In genomic region chr18:48186084-48186798, GRCh38 we compare ENCODE assay signal across 13 cellular contexts.
DNase-seq lines count a peak whose midpoint lies in the region; ATAC-seq, FAIRE-seq and TF ChIP-seq lines count a peak whose summit lies in the region.
"Had no signal": no experiment of that assay in that cellular context is flagged by ENCODE, and none has a peak within 500 bp of the region (broad histone marks: within the 10 kb centered on the region; RNA-seq: fewer than 3 reads in every experiment).

No MANE protein-coding gene starts in this region.

- H3K4me3 ChIP-seq in right atrium auricular region (no peak overlapping the region), bronchial epithelial cell (ENCODE audit: low read depth, low read length) (no peak overlapping the region), HepG2 (replicated peaks in 1 of 3; ENCODE audit: insufficient read depth in 1 of 3, low read depth in 2 of 3, low read length in 3 of 3) (no peak overlapping the region)

- H3K9ac ChIP-seq in HepG2 (ENCODE audit: insufficient read depth, low read depth, low read length): no peak overlapping the region

- H3K36me3 ChIP-seq in right atrium auricular region (no peaks in the 10 kb centered on the region), bronchial epithelial cell (ENCODE audit: control insufficient read depth, insufficient read depth, low read length) (no peaks in the 10 kb centered on the region), HepG2 (replicated peaks in 1 of 2; ENCODE audit: control insufficient read depth in 1 of 2, insufficient read depth in 2 of 2, low read length in 2 of 2) (no peaks in the 10 kb centered on the region)

- ATAC-seq in Right ventricle myocardium superior (ENCODE audit: poor library complexity) (peak; percentile 45), HepG2 (no peak), HG02840 (IDR thresholded peaks at IDR 0.05; ENCODE audit: low FRiP score, unreplicated experiment) (no peak)

- in situ Hi-C loops in HepG2 (cut with HindIII; ENCODE audit: extremely low pct_ligation_motif_present, low pct_unique_long_range_greater_than_20kb): no loop called here

- H3K4me1 Mint-ChIP-seq in Calu3 (ENCODE audit: low read depth, unreplicated experiment): no peaks in the 10 kb centered on the region
- H3K4me1 Mint-ChIP-seq: B cell had no signal

- no peak for TF ChIP-seq POLR2A in HepG2 (IDR thresholded peaks at IDR 0.05; ENCODE audit: insufficient read depth in 1 of 2, low read depth in 2 of 2, low read length in 2 of 2)

- no peak overlapping the region for H3K27ac ChIP-seq in right atrium auricular region
- H3K27ac ChIP-seq in HepG2 (ENCODE audit: extremely low read length, insufficient read depth, low read length): no peak overlapping the region

- H3K9me3 Mint-ChIP-seq in Calu3 (ENCODE audit: low read depth, unreplicated experiment): no peaks in the 10 kb centered on the region

- H3K36me3 Mint-ChIP-seq in Calu3 (ENCODE audit: insufficient read depth, unreplicated experiment): peaks cover 4% of the 10 kb centered on the region
- H3K36me3 Mint-ChIP-seq: activated naive CD8-positive, alpha-beta T cell had no signal

- no TSS peak for BruUV-seq in HepG2 (replicated peaks; lab: Mats Ljungman, UMichigan)
- no TSS peak for BruUV-seq in Calu3 (replicated peaks; lab: Mats Ljungman, UMichigan)

- 11% methylated on average over 16 of the region's 20 CpGs for WGBS in HepG2 (ENCODE audit: low lambda C conversion rate)

- DNase-seq in Right ventricle myocardium superior (peak; percentile 60), right atrium auricular region (ENCODE audit: low spot score) (no peak), bronchial epithelial cell (ENCODE audit: low read depth) (peak; percentile 78), HepG2 (ENCODE audit: low spot score) (no peak), Calu3 (no peak)
- DNase-seq in effector CD8-positive, alpha-beta T cell (lab: John Stamatoyannopoulos, UW): no peak
- no peak for DNase-seq in central memory CD4-positive, alpha-beta T cell
- DNase-seq: T-helper 9 cell had no signal

- H3K27ac Mint-ChIP-seq in Calu3 (ENCODE audit: unreplicated experiment): no peak overlapping the region
- H3K27ac Mint-ChIP-seq: activated naive CD8-positive, alpha-beta T cell; B cell had no signal

- POLR2A ChIA-PET in HepG2 (lab: Yijun Ruan, JAX): no interaction called here

- intact Hi-C loops in Right ventricle myocardium superior (cut with DNase I): no loop called here
- intact Hi-C loops in HepG2 (cut with micrococcal nuclease; ENCODE audit: unreplicated experiment): no loop called here
- intact Hi-C loops in Calu3 (cut with micrococcal nuclease; ENCODE audit: unreplicated experiment): no loop called here

- TF ChIP-seq RAD21 in HepG2 (CRISPR knock-in tag; IDR thresholded peaks at IDR 0.05): no peak

- no peak overlapping the region for H3K4me3 Mint-ChIP-seq in Calu3 (ENCODE audit: low read depth, unreplicated experiment)
- H3K4me3 Mint-ChIP-seq: activated naive CD8-positive, alpha-beta T cell; B cell had no signal

- H3K4me1 ChIP-seq in right atrium auricular region (peaks cover 0 to 13% of the 10 kb centered on the region in 2 donors), HepG2 (ENCODE audit: insufficient read depth, low read length) (no peaks in the 10 kb centered on the region)

- no peaks in the 10 kb centered on the region for H3K79me2 ChIP-seq in HepG2 (ENCODE audit: insufficient read depth, low read length)

- H2AFZ ChIP-seq in HepG2 (ENCODE audit: low read length): no peak overlapping the region

- TF ChIP-seq EP300 in HepG2 (IDR thresholded peaks at IDR 0.05; ENCODE audit: low read depth in 2 of 2, low read length in 2 of 2) (no peak), HepG2 (CRISPR knock-in tag; IDR thresholded peaks at IDR 0.05; ENCODE audit: borderline replicate concordance) (no peak)

- peak; percentile 70 for FAIRE-seq in bronchial epithelial cell (lab: Jason Lieb, UNC)
- FAIRE-seq in HepG2 (lab: Jason Lieb, UNC): no peak
- FAIRE-seq: G401.6, urothelium cell line had no signal

- CTCF ChIA-PET in HepG2 (lab: Yijun Ruan, JAX; ENCODE audit: low intra/inter-chr PET ratio, low total read pairs): no interaction called here
- CTCF ChIA-PET in Calu3 (lab: Charles Lee): interaction anchor here (0.7 kb wide), 1 partner anchor 9 kb away, joined by 3 read pairs; no protein-coding TSS in a partner anchor

- no peaks in the 10 kb centered on the region for H4K20me1 ChIP-seq in HepG2 (ENCODE audit: insufficient read depth, low read length)

- TF ChIP-seq CTCF in right atrium auricular region (IDR thresholded peaks at IDR 0.05): no peak
- TF ChIP-seq CTCF in bronchial epithelial cell (IDR thresholded peaks at IDR 0.05; ENCODE audit: insufficient read depth, low read length, severe bottlenecking): no peak
- no peak for TF ChIP-seq CTCF in HepG2 (CRISPR knock-in tag; IDR thresholded peaks at IDR 0.05)
- no peak for TF ChIP-seq CTCF in Calu3 (IDR thresholded peaks at IDR 0.05; ENCODE audit: unreplicated experiment)

- H3K27me3 Mint-ChIP-seq in Calu3 (ENCODE audit: unreplicated experiment): peaks cover 98% of the 10 kb centered on the region

- H3K4me2 ChIP-seq in HepG2 (ENCODE audit: low read depth, low read length): no peak overlapping the region

- H3K9me3 ChIP-seq in right atrium auricular region (no peaks in the 10 kb centered on the region), HepG2 (ENCODE audit: low read length) (no peaks in the 10 kb centered on the region)

- no peaks in the 10 kb centered on the region for H3K27me3 ChIP-seq in right atrium auricular region
- peaks cover 14% of the 10 kb centered on the region for H3K27me3 ChIP-seq in bronchial epithelial cell (ENCODE audit: control insufficient read depth, insufficient read depth, low read length)
- H3K27me3 ChIP-seq in HepG2 (ENCODE audit: control insufficient read depth in 1 of 2, insufficient read depth in 2 of 2, low read length in 2 of 2): peaks cover 5 to 15% of the 10 kb centered on the region in 2 experiments; a peak in 4 of 5 replicates

TF ChIP-seq in HepG2, 621 proteins besides CTCF, POLR2A, EP300 and RAD21:
- TF ChIP-seq REXO4 (CRISPR knock-in tag; IDR thresholded peaks at IDR 0.05; ENCODE audit: borderline replicate concordance) (no peak), CEBPB (IDR thresholded peaks at IDR 0.05; ENCODE audit: borderline replicate concordance, low read depth, low read length) (0 out of 2 replicates have a peak, but pooled peaks have one; percentile 33)

Comparison
In these comparisons a context has a peak if more than half of its experiments do, and no peak if none do; other contexts are left out.
1. DNase-seq: peak in Right ventricle myocardium superior (single experiment) and bronchial epithelial cell (single experiment); none in right atrium auricular region (single experiment), HepG2 (single experiment), Calu3 (single experiment), effector CD8-positive, alpha-beta T cell (single experiment) and central memory CD4-positive, alpha-beta T cell (single experiment).